In genomic region chr5:146409081-146409671, GRCh38 we compare ENCODE assay signal across 15 cellular contexts. TPM values are rescaled to one million over a fixed set of nuclear protein-coding genes. Genes with fewer than 3 reads are reported as not detected.
A peak's percentile ranks its signal among the peaks of the same experiment; 100 is the strongest.
DNase-seq lines count a peak whose midpoint lies in the region; ATAC-seq and TF ChIP-seq lines count a peak whose summit lies in the region.
"Had no signal": no experiment of that assay in that cellular context is flagged by ENCODE, and none has a peak within 500 bp of the region (broad histone marks: within the 10 kb centered on the region; RNA-seq: fewer than 3 reads in every experiment).

No MANE protein-coding gene starts in this region.

- no peaks in the 10 kb centered on the region for H3K9me2 ChIP-seq in PC-3 (replicated peaks; ENCODE audit: low read length)

- H2AFZ ChIP-seq in PC-3 (ENCODE audit: low read length) (peak overlapping the region; percentile 21), mesenchymal stem cell (ENCODE audit: low read depth, low read length) (peak overlapping the region; percentile 11)

- POLR2A ChIA-PET in PC-3 (lab: Charles Lee; ENCODE audit: unreplicated experiment), result no interaction called here

- H3K9me3 ChIP-seq in PC-3 (ENCODE audit: low read length), result no peaks in the 10 kb centered on the region
- no peaks in the 10 kb centered on the region for H3K9me3 ChIP-seq in mesenchymal stem cell (ENCODE audit: control insufficient read depth, low read length)
- H3K9me3 ChIP-seq: BLaER1, gastroesophageal sphincter had no signal

- H3K4me1 ChIP-seq in PC-3 (ENCODE audit: insufficient read depth, low read length), result no peaks in the 10 kb centered on the region
- no peaks in the 10 kb centered on the region for H3K4me1 ChIP-seq in mesenchymal stem cell (ENCODE audit: control insufficient read depth, insufficient read depth, low read depth, low read length)
- H3K4me1 ChIP-seq: BLaER1, gastroesophageal sphincter had no signal

- H4K8ac ChIP-seq in mesenchymal stem cell (ENCODE audit: low read length), result no peak overlapping the region

- WGBS in mesenchymal stem cell, result 50% methylated on average over 10 of the region's 11 CpGs

- H3K4ac ChIP-seq in mesenchymal stem cell (ENCODE audit: low read depth in 1 of 2, low read length in 2 of 2), result no peak overlapping the region

- H3K9ac ChIP-seq in PC-3 (ENCODE audit: low read length) (no peak overlapping the region), mesenchymal stem cell (ENCODE audit: low read length) (peak overlapping the region; percentile 27)
- H3K9ac ChIP-seq: BLaER1 had no signal

- no peaks in the 10 kb centered on the region for H3K27me3 ChIP-seq in PC-3 (ENCODE audit: low read length)
- H3K27me3 ChIP-seq in mesenchymal stem cell (ENCODE audit: control insufficient read depth in 1 of 2, insufficient read depth in 1 of 2, low read length in 2 of 2), result peaks cover 2 to 16% of the 10 kb centered on the region in 2 experiments
- H3K27me3 ChIP-seq: BLaER1, gastroesophageal sphincter had no signal

- H3K4me3 Mint-ChIP-seq in stimulated activated naive B cell treated with anti-CD40 and anti-IgM and Interleukin-4, amounts not matched to agents 10 μg/mL and 1 μg/mL and 100 μg/mL, for 72 hours, result no peak overlapping the region
- H3K4me3 Mint-ChIP-seq: activated CD4-positive, alpha-beta T cell treated with anti-CD3 and anti-CD28 coated beads, Interleukin-2, amount 10 ng/mL, durations not matched to agents 7 days and 5 days; central memory CD8-positive, alpha-beta T cell had no signal

- no peak overlapping the region for H3K27ac Mint-ChIP-seq in activated naive CD4-positive, alpha-beta T cell treated with anti-CD3 and anti-CD28 coated beads, Interleukin-2, amount 50 U/mL, for 72 hours
- H3K27ac Mint-ChIP-seq in stimulated activated naive B cell treated with anti-CD40 and anti-IgM and Interleukin-4, amounts not matched to agents 10 μg/mL and 1 μg/mL and 100 μg/mL, for 72 hours, result no peak overlapping the region
- H3K27ac Mint-ChIP-seq: activated CD4-positive, alpha-beta T cell treated with anti-CD3 and anti-CD28 coated beads, Interleukin-2, amount 10 ng/mL, durations not matched to agents 7 days and 5 days had no signal

- no peak overlapping the region for H3K18ac ChIP-seq in mesenchymal stem cell (ENCODE audit: low read depth in 1 of 2, low read length in 2 of 2)

- no peak overlapping the region for H3K14ac ChIP-seq in mesenchymal stem cell (ENCODE audit: low read length in 2 of 2)

- BruUV-seq in PC-3 (replicated peaks; lab: Mats Ljungman, UMichigan), result no TSS peak

- H2BK120ac ChIP-seq in mesenchymal stem cell (ENCODE audit: low read depth, low read length), result no peak overlapping the region

- no peaks in the 10 kb centered on the region for H4K20me1 ChIP-seq in PC-3 (ENCODE audit: low read length)
- H4K20me1 ChIP-seq: BLaER1 had no signal

- H3K9me3 Mint-ChIP-seq in activated naive CD4-positive, alpha-beta T cell treated with anti-CD3 and anti-CD28 coated beads, Interleukin-2, amount 50 U/mL, for 72 hours, result no peaks in the 10 kb centered on the region
- no peaks in the 10 kb centered on the region for H3K9me3 Mint-ChIP-seq in stimulated activated naive B cell treated with anti-CD40 and anti-IgM and Interleukin-4, amounts not matched to agents 10 μg/mL and 1 μg/mL and 100 μg/mL, for 72 hours
- H3K9me3 Mint-ChIP-seq: activated CD4-positive, alpha-beta T cell treated with anti-CD3 and anti-CD28 coated beads, Interleukin-2, amount 10 ng/mL, durations not matched to agents 7 days and 5 days; central memory CD8-positive, alpha-beta T cell had no signal

- no peaks in the 10 kb centered on the region for H3K79me2 ChIP-seq in PC-3 (ENCODE audit: low read length)

- H3K4me3 ChIP-seq in PC-3 (ENCODE audit: low read length), result no peak overlapping the region
- H3K4me3 ChIP-seq in mesenchymal stem cell (ENCODE audit: insufficient read depth in 1 of 2, low read depth in 1 of 2, low read length in 2 of 2), result peak overlapping the region in 1 of 2 experiments; percentile 52
- H3K4me3 ChIP-seq: BLaER1, gastroesophageal sphincter had no signal

- peak overlapping the region; percentile 30 for H3K4me2 ChIP-seq in PC-3 (ENCODE audit: low read length)
- H3K4me2 ChIP-seq in mesenchymal stem cell (ENCODE audit: low read length, poor library complexity, severe bottlenecking), result no peak overlapping the region
- H3K4me2 ChIP-seq: BLaER1 had no signal

- H3K27ac ChIP-seq in PC-3 (ENCODE audit: low read length) (no peak overlapping the region), mesenchymal stem cell (ENCODE audit: low read length, poor library complexity, severe bottlenecking) (no peak overlapping the region), caudate nucleus (ENCODE audit: low read depth, low read length) (no peak overlapping the region)
- H3K27ac ChIP-seq: BLaER1, gastroesophageal sphincter had no signal

- CTCF ChIA-PET in PC-3 (lab: Charles Lee), result no interaction called here

- no peak for TF ChIP-seq CTCF in PC-3 (conservative IDR thresholded peaks at IDR 0.05; ENCODE audit: low read depth, low read length)

- H3K79me1 ChIP-seq in mesenchymal stem cell (replicated peaks; ENCODE audit: low read length, poor library complexity, severe bottlenecking), result no peaks in the 10 kb centered on the region

- no peak overlapping the region for H3K23ac ChIP-seq in mesenchymal stem cell (ENCODE audit: low read length in 2 of 2)

- no peaks in the 10 kb centered on the region for H3K36me3 Mint-ChIP-seq in activated naive CD4-positive, alpha-beta T cell treated with anti-CD3 and anti-CD28 coated beads, Interleukin-2, amount 50 U/mL, for 72 hours
- H3K36me3 Mint-ChIP-seq in stimulated activated naive B cell treated with anti-CD40 and anti-IgM and Interleukin-4, amounts not matched to agents 10 μg/mL and 1 μg/mL and 100 μg/mL, for 72 hours, result no peaks in the 10 kb centered on the region

- DNase-seq in Daoy (ENCODE audit: low read depth), result peak; percentile 75
- peak; percentile 43 for DNase-seq in PC-3
- DNase-seq in dedifferentiated amniotic fluid mesenchymal stem cell (ENCODE audit: extremely low spot score), result peak; percentile 42
- DNase-seq in mesenchymal stem cell, result no peak
- no peak for DNase-seq in activated naive CD4-positive, alpha-beta T cell treated with anti-CD3 and anti-CD28 coated beads, Interleukin-2, amount 50 U/mL, for 72 hours (ENCODE audit: low spot score in 2 of 2)
- no peak for DNase-seq in stimulated activated naive B cell treated with anti-CD40 and anti-IgM and Interleukin-4, amounts not matched to agents 10 μg/mL and 1 μg/mL and 100 μg/mL, for 72 hours
- no peak for DNase-seq in superior temporal gyrus (ENCODE audit: extremely low spot score)
- no peak for DNase-seq in caudate nucleus (lab: John Stamatoyannopoulos, UW)
- DNase-seq: activated CD4-positive, alpha-beta T cell treated with anti-CD3 and anti-CD28 coated beads, Interleukin-2, amount 10 ng/mL, durations not matched to agents 7 days and 5 days; left colon; NCI-H2029; SW 1271 had no signal

- H3K36me3 ChIP-seq in PC-3 (ENCODE audit: low read depth, low read length), result no peaks in the 10 kb centered on the region
- no peaks in the 10 kb centered on the region for H3K36me3 ChIP-seq in mesenchymal stem cell (ENCODE audit: control insufficient read depth in 1 of 2, insufficient read depth in 2 of 2, low read depth in 1 of 2, low read length in 2 of 2)
- H3K36me3 ChIP-seq: BLaER1, gastroesophageal sphincter had no signal

- H2BK15ac ChIP-seq in mesenchymal stem cell (ENCODE audit: low read depth, poor library complexity, severe bottlenecking), result no peak overlapping the region

- peak; percentile 51 for ATAC-seq in PC-3
- ATAC-seq in activated naive CD4-positive, alpha-beta T cell treated with anti-CD3 and anti-CD28 coated beads, Interleukin-2, amount 50 U/mL, for 72 hours, result no peak
- no peak for ATAC-seq in stimulated activated naive B cell treated with anti-CD40 and anti-IgM and Interleukin-4, amounts not matched to agents 10 μg/mL and 1 μg/mL and 100 μg/mL, for 72 hours (replicated peaks)
- ATAC-seq: gastroesophageal sphincter, left colon had no signal

- no peak overlapping the region for H2BK5ac ChIP-seq in mesenchymal stem cell (ENCODE audit: low read depth, low read length, poor library complexity, severe bottlenecking)

- H4K91ac ChIP-seq in mesenchymal stem cell (ENCODE audit: low read length), result no peak overlapping the region

- intact Hi-C loops in PC-3 (cut with micrococcal nuclease), result no loop called here

- no peak overlapping the region for H2BK12ac ChIP-seq in mesenchymal stem cell (ENCODE audit: low read length in 2 of 2)

- no peaks in the 10 kb centered on the region for H3F3A ChIP-seq in PC-3 (ENCODE audit: low read length, unreplicated experiment)

- H3K27me3 Mint-ChIP-seq in stimulated activated naive B cell treated with anti-CD40 and anti-IgM and Interleukin-4, amounts not matched to agents 10 μg/mL and 1 μg/mL and 100 μg/mL, for 72 hours, result peaks cover 0 to 12% of the 10 kb centered on the region in 2 donors

- H2AK5ac ChIP-seq in mesenchymal stem cell (ENCODE audit: low read length, severe bottlenecking), result no peak overlapping the region

- no peaks in the 10 kb centered on the region for H3K4me1 Mint-ChIP-seq in stimulated activated naive B cell treated with anti-CD40 and anti-IgM and Interleukin-4, amounts not matched to agents 10 μg/mL and 1 μg/mL and 100 μg/mL, for 72 hours
- H3K4me1 Mint-ChIP-seq: activated CD4-positive, alpha-beta T cell treated with anti-CD3 and anti-CD28 coated beads, Interleukin-2, amount 10 ng/mL, durations not matched to agents 7 days and 5 days; central memory CD8-positive, alpha-beta T cell had no signal

RNA-seq across cellular contexts. Expression of gene TCERG1, which starts 38.0 kb away (rescaled TPM):
- 66.2 and 94.8 TPM in 2 replicates for total RNA-seq in Daoy (2014; rRNA removed; shearing (Covaris generic))
- 86.0 and 96.9 TPM in 2 replicates for total RNA-seq in PC-3 (2014; rRNA removed)
- polyA plus RNA-seq in mesenchymal stem cell (2013, experiment 1 of 2), result 38.7 TPM
- polyA plus RNA-seq in mesenchymal stem cell (2013, experiment 2 of 2), result 35.8 TPM
- 100 to 1,000 TPM; 125 to 129 TPM for total RNA-seq in activated naive CD4-positive, alpha-beta T cell treated with anti-CD3 and anti-CD28 coated beads, Interleukin-2, amount 50 U/mL, for 72 hours

Comparison
In these comparisons a context has a peak if more than half of its experiments do, and no peak if none do; other contexts are left out.
1. DNase-seq: peak in Daoy (single experiment), PC-3 (single experiment) and dedifferentiated amniotic fluid mesenchymal stem cell (single experiment); none in mesenchymal stem cell (single experiment), activated naive CD4-positive, alpha-beta T cell treated with anti-CD3 and anti-CD28 coated beads, Interleukin-2, amount 50 U/mL, for 72 hours (0 of 2), stimulated activated naive B cell treated with anti-CD40 and anti-IgM and Interleukin-4, amounts not matched to agents 10 μg/mL and 1 μg/mL and 100 μg/mL, for 72 hours (single experiment), superior temporal gyrus (single experiment) and caudate nucleus (0 of 61).